In the genomic region with DNA sequence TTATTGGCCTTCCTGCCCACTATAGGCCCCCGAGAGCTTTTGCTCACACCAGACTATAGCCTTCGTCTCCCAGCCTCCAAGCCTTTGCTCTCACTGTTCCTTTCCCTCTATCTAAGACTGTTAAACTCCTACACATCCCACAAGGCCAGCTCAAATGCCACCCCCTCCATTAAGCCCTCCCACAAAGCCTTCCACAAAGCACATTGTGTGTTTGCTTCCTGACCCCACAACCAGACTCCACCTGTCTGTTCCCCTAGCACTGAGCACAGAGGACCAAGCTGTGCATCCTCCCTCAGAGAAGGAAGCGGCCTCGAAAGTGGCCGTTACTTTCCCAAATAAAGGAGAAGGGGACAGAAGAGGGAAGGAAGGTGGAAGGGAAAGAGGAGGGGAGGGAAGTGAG, we compare ENCODE assay signal across 13 cellular contexts. TPM values are rescaled to one million over a fixed set of nuclear protein-coding genes. Genes with fewer than 3 reads are reported as not detected.
DNase-seq lines count a peak whose midpoint lies in the region; ATAC-seq, FAIRE-seq and TF ChIP-seq lines count a peak whose summit lies in the region.
"Had no signal": no experiment of that assay in that cellular context is flagged by ENCODE, and none has a peak within 500 bp of the region (broad histone marks: within the 10 kb centered on the region; RNA-seq: fewer than 3 reads in every experiment).

No MANE protein-coding gene starts in this region.

- 88 to 94% methylated on average over 5 of the region's 5 CpGs for WGBS in body of pancreas, 2 donors
- WGBS in small intestine, 3 donors, result 65 to 90% (median 87%) methylated on average over 5 of the region's 5 CpGs

- DNase-seq in cardiac muscle cell (ENCODE audit: low read depth in 1 of 2, low spot score in 1 of 2) (no peak), left cardiac atrium (no peak), body of pancreas (no peak), uterus (no peak), caudate nucleus (lab: John Stamatoyannopoulos, UW) (no peak), small intestine (no peak)
- DNase-seq in natural killer cell treated with Interleukin-12 subunit alpha and Interleukin-12 subunit beta and Interleukin-15 and Interleukin-18, amount 100 ng/mL, for 72 hours (ENCODE audit: low spot score), result no peak
- DNase-seq: activated T-cell treated with anti-CD3 and anti-CD28 coated beads for 4 hours; anterior cingulate cortex; effector CD4-positive, alpha-beta T cell; nucleus accumbens had no signal

- H3K9me3 Mint-ChIP-seq in natural killer cell treated with Interleukin-12 subunit alpha and Interleukin-12 subunit beta and Interleukin-15 and Interleukin-18, amount 100 ng/mL, for 72 hours, result no peaks in the 10 kb centered on the region

- H3K27ac Mint-ChIP-seq in natural killer cell treated with Interleukin-12 subunit alpha and Interleukin-12 subunit beta and Interleukin-15 and Interleukin-18, amount 100 ng/mL, for 72 hours, result peak overlapping the region in 1 of 2 donors; percentile 62

- H3K36me3 ChIP-seq in cardiac muscle cell (no peaks in the 10 kb centered on the region), body of pancreas (replicated peaks in 1 of 2; ENCODE audit: insufficient read depth in 1 of 2, low read depth in 2 of 2) (no peaks in the 10 kb centered on the region), uterus (no peaks in the 10 kb centered on the region), small intestine (ENCODE audit: control insufficient read depth in 2 of 2, insufficient read depth in 2 of 2, low read length in 2 of 2) (no peaks in the 10 kb centered on the region)
- H3K36me3 ChIP-seq: SJSA1 had no signal

- intact Hi-C loops in left cardiac atrium (cut with DNase I), result loop anchor here in 1 of 2 donors (2.0 to 10.0 kb wide), 2 partner anchors 42 to 148 kb away; partner anchors contain the start of gene PYROXD2
- intact Hi-C loops in body of pancreas (cut with DNase I), result no loop called here
- intact Hi-C loops in uterus (cut with DNase I; ENCODE audit: low total_unique reads), result no loop called here

- H3K9me3 ChIP-seq in cardiac muscle cell (ENCODE audit: low read depth) (no peaks in the 10 kb centered on the region), body of pancreas (no peaks in the 10 kb centered on the region), uterus (no peaks in the 10 kb centered on the region), small intestine (ENCODE audit: control insufficient read depth, low read depth) (no peaks in the 10 kb centered on the region)
- H3K9me3 ChIP-seq: SJSA1 had no signal

- H3K27me3 ChIP-seq in cardiac muscle cell, result no peaks in the 10 kb centered on the region
- no peaks in the 10 kb centered on the region for H3K27me3 ChIP-seq in body of pancreas
- H3K27me3 ChIP-seq in uterus, result no peaks in the 10 kb centered on the region
- H3K27me3 ChIP-seq in small intestine (ENCODE audit: control insufficient read depth in 2 of 2, insufficient read depth in 2 of 2, low read length in 2 of 2), result peaks cover 0 to 2% of the 10 kb centered on the region in 2 donors
- H3K27me3 ChIP-seq: SJSA1 had no signal

- no peak overlapping the region for H3K4me3 ChIP-seq in cardiac muscle cell
- H3K4me3 ChIP-seq in body of pancreas, result no peak overlapping the region
- H3K4me3 ChIP-seq in uterus, result no peak overlapping the region
- H3K4me3 ChIP-seq in small intestine (ENCODE audit: low read depth in 1 of 2, low read length in 2 of 2), result no peak overlapping the region
- H3K4me3 ChIP-seq: SJSA1 had no signal

- H3K27me3 Mint-ChIP-seq in natural killer cell treated with Interleukin-12 subunit alpha and Interleukin-12 subunit beta and Interleukin-15 and Interleukin-18, amount 100 ng/mL, for 72 hours, result peaks cover 12 to 15% of the 10 kb centered on the region in 2 donors

- TF ChIP-seq POLR2A in body of pancreas (IDR thresholded peaks at IDR 0.05) (no peak), uterus (IDR thresholded peaks at IDR 0.05) (no peak)

- H3K4me1 Mint-ChIP-seq in natural killer cell treated with Interleukin-12 subunit alpha and Interleukin-12 subunit beta and Interleukin-15 and Interleukin-18, amount 100 ng/mL, for 72 hours (ENCODE audit: low read depth in 2 of 2), result peaks cover 5 to 8% of the 10 kb centered on the region in 2 donors

- no peaks in the 10 kb centered on the region for H3K36me3 Mint-ChIP-seq in natural killer cell treated with Interleukin-12 subunit alpha and Interleukin-12 subunit beta and Interleukin-15 and Interleukin-18, amount 100 ng/mL, for 72 hours

- no peak for TF ChIP-seq CTCF in cardiac muscle cell (IDR thresholded peaks at IDR 0.05; ENCODE audit: low read depth, low read length)
- TF ChIP-seq CTCF in body of pancreas (IDR thresholded peaks at IDR 0.05), result no peak
- no peak for TF ChIP-seq CTCF in uterus (IDR thresholded peaks at IDR 0.05)

- no peak for FAIRE-seq in small intestine (lab: Jason Lieb, UNC)

- ATAC-seq in left cardiac atrium (no peak), body of pancreas (no peak), HG02981 (IDR thresholded peaks at IDR 0.05; ENCODE audit: unreplicated experiment) (no peak)
- ATAC-seq in natural killer cell treated with Interleukin-12 subunit alpha and Interleukin-12 subunit beta and Interleukin-15 and Interleukin-18, amount 100 ng/mL, for 72 hours, result no peak

- peak overlapping the region; percentile 51 for H3K4me3 Mint-ChIP-seq in natural killer cell treated with Interleukin-12 subunit alpha and Interleukin-12 subunit beta and Interleukin-15 and Interleukin-18, amount 100 ng/mL, for 72 hours

- H3K27ac ChIP-seq in cardiac muscle cell, result peak overlapping the region; percentile 29
- peak overlapping the region in 3 of 4 donors; percentile 83 to 87 (median 86) for H3K27ac ChIP-seq in body of pancreas
- peak overlapping the region; percentile 94 to 96 for H3K27ac ChIP-seq in uterus
- H3K27ac ChIP-seq in caudate nucleus (ENCODE audit: low read depth, low read length), result no peak overlapping the region
- no peak overlapping the region for H3K27ac ChIP-seq in small intestine (ENCODE audit: low read depth in 1 of 2, low read length in 1 of 2)
- H3K27ac ChIP-seq: SJSA1 had no signal

- H3K4me1 ChIP-seq in cardiac muscle cell (ENCODE audit: low read depth), result peaks cover 25% of the 10 kb centered on the region
- peaks cover 49% of the 10 kb centered on the region for H3K4me1 ChIP-seq in body of pancreas
- peaks cover 0 to 26% of the 10 kb centered on the region in 2 donors for H3K4me1 ChIP-seq in uterus
- no peaks in the 10 kb centered on the region for H3K4me1 ChIP-seq in small intestine (ENCODE audit: control insufficient read depth in 2 of 2, insufficient read depth in 1 of 2, low read depth in 1 of 2, low read length in 1 of 2)

RNA-seq across cellular contexts. Expression of gene LOXL4, which starts 1.3 kb away (rescaled TPM):
- total RNA-seq in cardiac muscle cell (2.2 and 10.9 TPM in 2 replicates), left cardiac atrium (under 1 TPM; 0.77 to 0.94 TPM), body of pancreas (10 to 100 TPM in 1 of 2 donors, 1 to 10 TPM in 1; 8.9 to 10.6 TPM), uterus (10 to 100 TPM in 3 of 4 donors, 1 to 10 TPM in 1; 8.1 to 16.9 (median 15.1) TPM)
- polyA plus RNA-seq in cardiac muscle cell (3.1 and 9.1 TPM in 2 replicates), small intestine (under 1 TPM in 2 of 3 donors, not detected in 1; 0.27 to 0.72 TPM)
- not detected for total RNA-seq in natural killer cell treated with Interleukin-12 subunit alpha and Interleukin-12 subunit beta and Interleukin-15 and Interleukin-18, amount 100 ng/mL, for 72 hours

Comparison
In these comparisons a context has a peak if more than half of its experiments do, and no peak if none do; other contexts are left out.
1. H3K27ac ChIP-seq: peak in cardiac muscle cell (single experiment), body of pancreas (3 of 4) and uterus (2 of 2); none in caudate nucleus (single experiment) and small intestine (0 of 2).